In the genomic region with DNA sequence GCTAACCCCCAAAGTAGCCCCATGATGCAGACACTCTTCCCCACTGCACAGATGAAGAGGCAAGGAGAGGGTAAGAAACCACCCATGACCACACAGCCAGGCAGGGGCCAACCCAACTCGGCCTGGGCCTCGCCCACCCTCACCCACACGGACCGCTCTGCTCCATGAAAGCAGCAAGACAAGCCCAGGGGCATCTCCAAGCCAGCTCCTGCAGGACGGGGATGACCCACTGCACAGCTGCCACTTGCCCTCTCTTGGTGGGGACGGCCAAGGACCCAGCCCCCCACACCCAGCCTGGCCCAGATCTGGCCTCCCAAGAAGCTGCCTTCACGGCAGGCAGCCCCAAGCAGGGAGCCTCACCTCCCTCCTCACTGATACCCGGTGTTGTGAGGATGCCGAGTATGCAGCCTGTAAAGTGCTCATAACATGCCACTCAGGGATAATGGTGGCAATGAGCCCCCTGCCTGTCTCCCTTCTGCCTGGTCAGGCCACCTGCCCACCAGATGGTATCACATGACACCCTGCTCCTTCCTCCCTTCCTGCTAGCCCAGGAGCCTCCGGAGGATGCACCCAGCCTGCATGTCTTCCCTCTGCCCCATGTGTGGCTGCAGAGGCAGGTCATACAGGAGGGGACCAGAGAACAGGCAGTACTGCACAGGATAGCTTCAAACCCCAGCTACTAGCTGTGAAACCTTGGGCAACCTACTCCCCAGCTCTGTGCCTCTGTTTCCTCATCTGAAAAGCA, we compare ENCODE assay signal across 3 cellular contexts.
TF ChIP-seq lines count a peak whose summit lies in the region.

No MANE protein-coding gene starts in this region.

TF ChIP-seq in SK-N-SH, 30 proteins besides CTCF, POLR2A, EP300 and RAD21:
- TF ChIP-seq MXI1 (IDR thresholded peaks at IDR 0.05; ENCODE audit: low read depth, low read length): no peak
- no peak for TF ChIP-seq NRF1 (IDR thresholded peaks at IDR 0.05; ENCODE audit: low read depth, low read length)
- no peak for TF ChIP-seq GATA2 (CRISPR knock-in tag; IDR thresholded peaks at IDR 0.05)
- no peak for TF ChIP-seq CHD2 (IDR thresholded peaks at IDR 0.05; ENCODE audit: low read length, partially characterized antibody)
- TF ChIP-seq, protein P1, sequence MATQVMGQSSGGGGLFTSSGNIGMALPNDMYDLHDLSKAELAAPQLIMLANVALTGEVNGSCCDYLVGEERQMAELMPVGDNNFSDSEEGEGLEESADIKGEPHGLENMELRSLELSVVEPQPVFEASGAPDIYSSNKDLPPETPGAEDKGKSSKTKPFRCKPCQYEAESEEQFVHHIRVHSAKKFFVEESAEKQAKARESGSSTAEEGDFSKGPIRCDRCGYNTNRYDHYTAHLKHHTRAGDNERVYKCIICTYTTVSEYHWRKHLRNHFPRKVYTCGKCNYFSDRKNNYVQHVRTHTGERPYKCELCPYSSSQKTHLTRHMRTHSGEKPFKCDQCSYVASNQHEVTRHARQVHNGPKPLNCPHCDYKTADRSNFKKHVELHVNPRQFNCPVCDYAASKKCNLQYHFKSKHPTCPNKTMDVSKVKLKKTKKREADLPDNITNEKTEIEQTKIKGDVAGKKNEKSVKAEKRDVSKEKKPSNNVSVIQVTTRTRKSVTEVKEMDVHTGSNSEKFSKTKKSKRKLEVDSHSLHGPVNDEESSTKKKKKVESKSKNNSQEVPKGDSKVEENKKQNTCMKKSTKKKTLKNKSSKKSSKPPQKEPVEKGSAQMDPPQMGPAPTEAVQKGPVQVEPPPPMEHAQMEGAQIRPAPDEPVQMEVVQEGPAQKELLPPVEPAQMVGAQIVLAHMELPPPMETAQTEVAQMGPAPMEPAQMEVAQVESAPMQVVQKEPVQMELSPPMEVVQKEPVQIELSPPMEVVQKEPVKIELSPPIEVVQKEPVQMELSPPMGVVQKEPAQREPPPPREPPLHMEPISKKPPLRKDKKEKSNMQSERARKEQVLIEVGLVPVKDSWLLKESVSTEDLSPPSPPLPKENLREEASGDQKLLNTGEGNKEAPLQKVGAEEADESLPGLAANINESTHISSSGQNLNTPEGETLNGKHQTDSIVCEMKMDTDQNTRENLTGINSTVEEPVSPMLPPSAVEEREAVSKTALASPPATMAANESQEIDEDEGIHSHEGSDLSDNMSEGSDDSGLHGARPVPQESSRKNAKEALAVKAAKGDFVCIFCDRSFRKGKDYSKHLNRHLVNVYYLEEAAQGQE (IDR thresholded peaks at IDR 0.05; ENCODE audit: low read depth, low read length): no peak
- TF ChIP-seq RXRA (IDR thresholded peaks at IDR 0.05; ENCODE audit: borderline replicate concordance, low read depth): no peak
- TF ChIP-seq, protein P2, sequence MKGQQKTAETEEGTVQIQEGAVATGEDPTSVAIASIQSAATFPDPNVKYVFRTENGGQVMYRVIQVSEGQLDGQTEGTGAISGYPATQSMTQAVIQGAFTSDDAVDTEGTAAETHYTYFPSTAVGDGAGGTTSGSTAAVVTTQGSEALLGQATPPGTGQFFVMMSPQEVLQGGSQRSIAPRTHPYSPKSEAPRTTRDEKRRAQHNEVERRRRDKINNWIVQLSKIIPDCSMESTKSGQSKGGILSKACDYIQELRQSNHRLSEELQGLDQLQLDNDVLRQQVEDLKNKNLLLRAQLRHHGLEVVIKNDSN (IDR thresholded peaks at IDR 0.05; ENCODE audit: borderline replicate concordance, low read depth): no peak
- no peak for TF ChIP-seq TAF1 (IDR thresholded peaks at IDR 0.05; ENCODE audit: borderline replicate concordance, low read depth, low read length)
- TF ChIP-seq RCOR1 (IDR thresholded peaks at IDR 0.05; ENCODE audit: low read length): no peak
- TF ChIP-seq FOSL2 (IDR thresholded peaks at IDR 0.05; ENCODE audit: borderline replicate concordance, low read depth): no peak
- TF ChIP-seq JUND (IDR thresholded peaks at IDR 0.05): no peak
- no peak for TF ChIP-seq SIN3A (IDR thresholded peaks at IDR 0.05; ENCODE audit: borderline replicate concordance, low read depth, low read length)
- no peak for TF ChIP-seq FOXJ3 (CRISPR knock-in tag; IDR thresholded peaks at IDR 0.05)
- no peak for TF ChIP-seq TEAD4 (IDR thresholded peaks at IDR 0.05; ENCODE audit: borderline replicate concordance, insufficient read depth)
- no peak for TF ChIP-seq POLR2AphosphoS5 (IDR thresholded peaks at IDR 0.05; ENCODE audit: low read depth, low read length)
- no peak for TF ChIP-seq GABPA (IDR thresholded peaks at IDR 0.05; ENCODE audit: low read depth)
TF ChIP-seq in SK-N-SH: peak in this region for 0.

TF ChIP-seq in SK-N-SH treated with all-trans-retinoic acid at 6 μM for 48 hours, 23 proteins besides CTCF, POLR2A, EP300 and RAD21:
- TF ChIP-seq ZC3H10 (CRISPR knock-in tag; IDR thresholded peaks at IDR 0.05) (no peak), ESRRG (CRISPR knock-in tag; IDR thresholded peaks at IDR 0.05) (no peak), SNAI2 (CRISPR knock-in tag; IDR thresholded peaks at IDR 0.05) (no peak), ZNF565 (CRISPR knock-in tag; conservative IDR thresholded peaks at IDR 0.05; ENCODE audit: low read depth) (no peak), PPARA (CRISPR knock-in tag; IDR thresholded peaks at IDR 0.05; ENCODE audit: borderline replicate concordance) (no peak)
- TF ChIP-seq, protein P3, sequence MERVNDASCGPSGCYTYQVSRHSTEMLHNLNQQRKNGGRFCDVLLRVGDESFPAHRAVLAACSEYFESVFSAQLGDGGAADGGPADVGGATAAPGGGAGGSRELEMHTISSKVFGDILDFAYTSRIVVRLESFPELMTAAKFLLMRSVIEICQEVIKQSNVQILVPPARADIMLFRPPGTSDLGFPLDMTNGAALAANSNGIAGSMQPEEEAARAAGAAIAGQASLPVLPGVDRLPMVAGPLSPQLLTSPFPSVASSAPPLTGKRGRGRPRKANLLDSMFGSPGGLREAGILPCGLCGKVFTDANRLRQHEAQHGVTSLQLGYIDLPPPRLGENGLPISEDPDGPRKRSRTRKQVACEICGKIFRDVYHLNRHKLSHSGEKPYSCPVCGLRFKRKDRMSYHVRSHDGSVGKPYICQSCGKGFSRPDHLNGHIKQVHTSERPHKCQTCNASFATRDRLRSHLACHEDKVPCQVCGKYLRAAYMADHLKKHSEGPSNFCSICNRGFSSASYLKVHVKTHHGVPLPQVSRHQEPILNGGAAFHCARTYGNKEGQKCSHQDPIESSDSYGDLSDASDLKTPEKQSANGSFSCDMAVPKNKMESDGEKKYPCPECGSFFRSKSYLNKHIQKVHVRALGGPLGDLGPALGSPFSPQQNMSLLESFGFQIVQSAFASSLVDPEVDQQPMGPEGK (CRISPR knock-in tag; IDR thresholded peaks at IDR 0.05; ENCODE audit: borderline replicate concordance): no peak
- TF ChIP-seq, protein P4, sequence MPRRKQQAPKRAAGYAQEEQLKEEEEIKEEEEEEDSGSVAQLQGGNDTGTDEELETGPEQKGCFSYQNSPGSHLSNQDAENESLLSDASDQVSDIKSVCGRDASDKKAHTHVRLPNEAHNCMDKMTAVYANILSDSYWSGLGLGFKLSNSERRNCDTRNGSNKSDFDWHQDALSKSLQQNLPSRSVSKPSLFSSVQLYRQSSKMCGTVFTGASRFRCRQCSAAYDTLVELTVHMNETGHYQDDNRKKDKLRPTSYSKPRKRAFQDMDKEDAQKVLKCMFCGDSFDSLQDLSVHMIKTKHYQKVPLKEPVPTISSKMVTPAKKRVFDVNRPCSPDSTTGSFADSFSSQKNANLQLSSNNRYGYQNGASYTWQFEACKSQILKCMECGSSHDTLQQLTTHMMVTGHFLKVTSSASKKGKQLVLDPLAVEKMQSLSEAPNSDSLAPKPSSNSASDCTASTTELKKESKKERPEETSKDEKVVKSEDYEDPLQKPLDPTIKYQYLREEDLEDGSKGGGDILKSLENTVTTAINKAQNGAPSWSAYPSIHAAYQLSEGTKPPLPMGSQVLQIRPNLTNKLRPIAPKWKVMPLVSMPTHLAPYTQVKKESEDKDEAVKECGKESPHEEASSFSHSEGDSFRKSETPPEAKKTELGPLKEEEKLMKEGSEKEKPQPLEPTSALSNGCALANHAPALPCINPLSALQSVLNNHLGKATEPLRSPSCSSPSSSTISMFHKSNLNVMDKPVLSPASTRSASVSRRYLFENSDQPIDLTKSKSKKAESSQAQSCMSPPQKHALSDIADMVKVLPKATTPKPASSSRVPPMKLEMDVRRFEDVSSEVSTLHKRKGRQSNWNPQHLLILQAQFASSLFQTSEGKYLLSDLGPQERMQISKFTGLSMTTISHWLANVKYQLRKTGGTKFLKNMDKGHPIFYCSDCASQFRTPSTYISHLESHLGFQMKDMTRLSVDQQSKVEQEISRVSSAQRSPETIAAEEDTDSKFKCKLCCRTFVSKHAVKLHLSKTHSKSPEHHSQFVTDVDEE (CRISPR knock-in tag; IDR thresholded peaks at IDR 0.05): no peak

TF ChIP-seq in H1, 55 proteins besides CTCF, POLR2A, EP300 and RAD21 (continues in another document):
- TF ChIP-seq MAFK (IDR thresholded peaks at IDR 0.05; ENCODE audit: low read depth, low read length): no peak
- TF ChIP-seq, protein P5, sequence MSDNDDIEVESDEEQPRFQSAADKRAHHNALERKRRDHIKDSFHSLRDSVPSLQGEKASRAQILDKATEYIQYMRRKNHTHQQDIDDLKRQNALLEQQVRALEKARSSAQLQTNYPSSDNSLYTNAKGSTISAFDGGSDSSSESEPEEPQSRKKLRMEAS (IDR thresholded peaks at IDR 0.05): no peak
- TF ChIP-seq, protein P6, sequence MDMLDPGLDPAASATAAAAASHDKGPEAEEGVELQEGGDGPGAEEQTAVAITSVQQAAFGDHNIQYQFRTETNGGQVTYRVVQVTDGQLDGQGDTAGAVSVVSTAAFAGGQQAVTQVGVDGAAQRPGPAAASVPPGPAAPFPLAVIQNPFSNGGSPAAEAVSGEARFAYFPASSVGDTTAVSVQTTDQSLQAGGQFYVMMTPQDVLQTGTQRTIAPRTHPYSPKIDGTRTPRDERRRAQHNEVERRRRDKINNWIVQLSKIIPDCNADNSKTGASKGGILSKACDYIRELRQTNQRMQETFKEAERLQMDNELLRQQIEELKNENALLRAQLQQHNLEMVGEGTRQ (IDR thresholded peaks at IDR 0.05; ENCODE audit: low read length): no peak
- TF ChIP-seq SAP30 (IDR thresholded peaks at IDR 0.05; ENCODE audit: insufficient read depth, insufficient replicate concordance, low read length): no peak
- TF ChIP-seq SP2 (IDR thresholded peaks at IDR 0.05; ENCODE audit: low read length): no peak
- TF ChIP-seq POU5F1 (IDR thresholded peaks at IDR 0.05; ENCODE audit: low read depth, low read length): no peak
- TF ChIP-seq KDM5A (IDR thresholded peaks at IDR 0.05; ENCODE audit: low read length): no peak
- TF ChIP-seq FOSL1 (IDR thresholded peaks at IDR 0.05; ENCODE audit: insufficient read depth, low read depth, low read length): no peak
- TF ChIP-seq NANOG (IDR thresholded peaks at IDR 0.05; ENCODE audit: insufficient read depth, low read depth, low read length, poor library complexity, severe bottlenecking): no peak
- no peak for TF ChIP-seq GTF2F1 (IDR thresholded peaks at IDR 0.05; ENCODE audit: borderline replicate concordance, low read depth, low read length)
- TF ChIP-seq, protein P7, sequence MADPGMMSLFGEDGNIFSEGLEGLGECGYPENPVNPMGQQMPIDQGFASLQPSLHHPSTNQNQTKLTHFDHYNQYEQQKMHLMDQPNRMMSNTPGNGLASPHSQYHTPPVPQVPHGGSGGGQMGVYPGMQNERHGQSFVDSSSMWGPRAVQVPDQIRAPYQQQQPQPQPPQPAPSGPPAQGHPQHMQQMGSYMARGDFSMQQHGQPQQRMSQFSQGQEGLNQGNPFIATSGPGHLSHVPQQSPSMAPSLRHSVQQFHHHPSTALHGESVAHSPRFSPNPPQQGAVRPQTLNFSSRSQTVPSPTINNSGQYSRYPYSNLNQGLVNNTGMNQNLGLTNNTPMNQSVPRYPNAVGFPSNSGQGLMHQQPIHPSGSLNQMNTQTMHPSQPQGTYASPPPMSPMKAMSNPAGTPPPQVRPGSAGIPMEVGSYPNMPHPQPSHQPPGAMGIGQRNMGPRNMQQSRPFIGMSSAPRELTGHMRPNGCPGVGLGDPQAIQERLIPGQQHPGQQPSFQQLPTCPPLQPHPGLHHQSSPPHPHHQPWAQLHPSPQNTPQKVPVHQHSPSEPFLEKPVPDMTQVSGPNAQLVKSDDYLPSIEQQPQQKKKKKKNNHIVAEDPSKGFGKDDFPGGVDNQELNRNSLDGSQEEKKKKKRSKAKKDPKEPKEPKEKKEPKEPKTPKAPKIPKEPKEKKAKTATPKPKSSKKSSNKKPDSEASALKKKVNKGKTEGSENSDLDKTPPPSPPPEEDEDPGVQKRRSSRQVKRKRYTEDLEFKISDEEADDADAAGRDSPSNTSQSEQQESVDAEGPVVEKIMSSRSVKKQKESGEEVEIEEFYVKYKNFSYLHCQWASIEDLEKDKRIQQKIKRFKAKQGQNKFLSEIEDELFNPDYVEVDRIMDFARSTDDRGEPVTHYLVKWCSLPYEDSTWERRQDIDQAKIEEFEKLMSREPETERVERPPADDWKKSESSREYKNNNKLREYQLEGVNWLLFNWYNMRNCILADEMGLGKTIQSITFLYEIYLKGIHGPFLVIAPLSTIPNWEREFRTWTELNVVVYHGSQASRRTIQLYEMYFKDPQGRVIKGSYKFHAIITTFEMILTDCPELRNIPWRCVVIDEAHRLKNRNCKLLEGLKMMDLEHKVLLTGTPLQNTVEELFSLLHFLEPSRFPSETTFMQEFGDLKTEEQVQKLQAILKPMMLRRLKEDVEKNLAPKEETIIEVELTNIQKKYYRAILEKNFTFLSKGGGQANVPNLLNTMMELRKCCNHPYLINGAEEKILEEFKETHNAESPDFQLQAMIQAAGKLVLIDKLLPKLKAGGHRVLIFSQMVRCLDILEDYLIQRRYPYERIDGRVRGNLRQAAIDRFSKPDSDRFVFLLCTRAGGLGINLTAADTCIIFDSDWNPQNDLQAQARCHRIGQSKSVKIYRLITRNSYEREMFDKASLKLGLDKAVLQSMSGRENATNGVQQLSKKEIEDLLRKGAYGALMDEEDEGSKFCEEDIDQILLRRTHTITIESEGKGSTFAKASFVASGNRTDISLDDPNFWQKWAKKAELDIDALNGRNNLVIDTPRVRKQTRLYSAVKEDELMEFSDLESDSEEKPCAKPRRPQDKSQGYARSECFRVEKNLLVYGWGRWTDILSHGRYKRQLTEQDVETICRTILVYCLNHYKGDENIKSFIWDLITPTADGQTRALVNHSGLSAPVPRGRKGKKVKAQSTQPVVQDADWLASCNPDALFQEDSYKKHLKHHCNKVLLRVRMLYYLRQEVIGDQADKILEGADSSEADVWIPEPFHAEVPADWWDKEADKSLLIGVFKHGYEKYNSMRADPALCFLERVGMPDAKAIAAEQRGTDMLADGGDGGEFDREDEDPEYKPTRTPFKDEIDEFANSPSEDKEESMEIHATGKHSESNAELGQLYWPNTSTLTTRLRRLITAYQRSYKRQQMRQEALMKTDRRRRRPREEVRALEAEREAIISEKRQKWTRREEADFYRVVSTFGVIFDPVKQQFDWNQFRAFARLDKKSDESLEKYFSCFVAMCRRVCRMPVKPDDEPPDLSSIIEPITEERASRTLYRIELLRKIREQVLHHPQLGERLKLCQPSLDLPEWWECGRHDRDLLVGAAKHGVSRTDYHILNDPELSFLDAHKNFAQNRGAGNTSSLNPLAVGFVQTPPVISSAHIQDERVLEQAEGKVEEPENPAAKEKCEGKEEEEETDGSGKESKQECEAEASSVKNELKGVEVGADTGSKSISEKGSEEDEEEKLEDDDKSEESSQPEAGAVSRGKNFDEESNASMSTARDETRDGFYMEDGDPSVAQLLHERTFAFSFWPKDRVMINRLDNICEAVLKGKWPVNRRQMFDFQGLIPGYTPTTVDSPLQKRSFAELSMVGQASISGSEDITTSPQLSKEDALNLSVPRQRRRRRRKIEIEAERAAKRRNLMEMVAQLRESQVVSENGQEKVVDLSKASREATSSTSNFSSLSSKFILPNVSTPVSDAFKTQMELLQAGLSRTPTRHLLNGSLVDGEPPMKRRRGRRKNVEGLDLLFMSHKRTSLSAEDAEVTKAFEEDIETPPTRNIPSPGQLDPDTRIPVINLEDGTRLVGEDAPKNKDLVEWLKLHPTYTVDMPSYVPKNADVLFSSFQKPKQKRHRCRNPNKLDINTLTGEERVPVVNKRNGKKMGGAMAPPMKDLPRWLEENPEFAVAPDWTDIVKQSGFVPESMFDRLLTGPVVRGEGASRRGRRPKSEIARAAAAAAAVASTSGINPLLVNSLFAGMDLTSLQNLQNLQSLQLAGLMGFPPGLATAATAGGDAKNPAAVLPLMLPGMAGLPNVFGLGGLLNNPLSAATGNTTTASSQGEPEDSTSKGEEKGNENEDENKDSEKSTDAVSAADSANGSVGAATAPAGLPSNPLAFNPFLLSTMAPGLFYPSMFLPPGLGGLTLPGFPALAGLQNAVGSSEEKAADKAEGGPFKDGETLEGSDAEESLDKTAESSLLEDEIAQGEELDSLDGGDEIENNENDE (IDR thresholded peaks at IDR 0.05; ENCODE audit: insufficient replicate concordance, low read length): no peak
- no peak for TF ChIP-seq ZNF274 (IDR thresholded peaks at IDR 0.05; ENCODE audit: borderline replicate concordance, extremely low read depth, low read length)
